20 cellular contexts compared by ENCODE assay signal in genomic region chr15:62447742-62448141, GRCh38. TPM values are rescaled to one million over a fixed set of nuclear protein-coding genes. Genes with fewer than 3 reads are reported as not detected.
DNase-seq lines count a peak whose midpoint lies in the region; ATAC-seq and TF ChIP-seq lines count a peak whose summit lies in the region.
"Had no signal": no experiment of that assay in that cellular context is flagged by ENCODE, and none has a peak within 500 bp of the region (broad histone marks: within the 10 kb centered on the region; RNA-seq: fewer than 3 reads in every experiment).

No MANE protein-coding gene starts in this region.

- TF ChIP-seq CTCF in HEK293 (tag by site-specific recombination; IDR thresholded peaks at IDR 0.05) (no peak), gastroesophageal sphincter (IDR thresholded peaks at IDR 0.05) (no peak), left lung (IDR thresholded peaks at IDR 0.05) (no peak), gastrocnemius medialis (IDR thresholded peaks at IDR 0.05 in 4 of 5, conservative IDR thresholded peaks at IDR 0.05 in 1 of 5) (no peak), coronary artery (IDR thresholded peaks at IDR 0.05) (no peak)

- TF ChIP-seq POLR2A in gastroesophageal sphincter (IDR thresholded peaks at IDR 0.05), result no peak
- no peak for TF ChIP-seq POLR2A in gastrocnemius medialis (IDR thresholded peaks at IDR 0.05)

- TF ChIP-seq EP300 in gastroesophageal sphincter (IDR thresholded peaks at IDR 0.05), result no peak

- WGBS in gastroesophageal sphincter (ENCODE audit: low coverage in 1 of 2), 2 donors, result 60 to 94% methylated on average over 2 to 3 of the region's 7 CpGs

- H3K4me1 ChIP-seq in HEK293 (ENCODE audit: control insufficient read depth, insufficient read depth, low read length) (no peaks in the 10 kb centered on the region), gastroesophageal sphincter (peaks cover 0 to 34% (median 6%) of the 10 kb centered on the region in 3 donors), left lung (peaks cover 0 to 3% of the 10 kb centered on the region in 2 donors), gastrocnemius medialis (peaks cover 34 to 58% of the 10 kb centered on the region in 2 donors)
- H3K4me1 ChIP-seq: A549 had no signal

- no peaks in the 10 kb centered on the region for H3K9me3 ChIP-seq in HEK293 (ENCODE audit: control insufficient read depth, insufficient read depth, low read depth, low read length)
- no peaks in the 10 kb centered on the region for H3K9me3 ChIP-seq in gastroesophageal sphincter
- no peaks in the 10 kb centered on the region for H3K9me3 ChIP-seq in left lung
- no peaks in the 10 kb centered on the region for H3K9me3 ChIP-seq in gastrocnemius medialis
- H3K9me3 ChIP-seq: A549, SJCRH30 had no signal

- no peak overlapping the region for H3K4me3 ChIP-seq in HEK293 (ENCODE audit: low read depth, low read length)
- no peak overlapping the region for H3K4me3 ChIP-seq in gastroesophageal sphincter
- no peak overlapping the region for H3K4me3 ChIP-seq in left lung
- no peak overlapping the region for H3K4me3 ChIP-seq in gastrocnemius medialis
- no peak overlapping the region for H3K4me3 ChIP-seq in coronary artery
- H3K4me3 ChIP-seq: A549, SJCRH30 had no signal

- H3K27ac ChIP-seq in HEK293 (ENCODE audit: extremely low read depth, low read depth, low read length), result no peak overlapping the region
- no peak overlapping the region for H3K27ac ChIP-seq in gastroesophageal sphincter
- no peak overlapping the region for H3K27ac ChIP-seq in left lung
- peak overlapping the region in 1 of 4 donors; percentile 58 for H3K27ac ChIP-seq in gastrocnemius medialis
- no peak overlapping the region for H3K27ac ChIP-seq in coronary artery
- H3K27ac ChIP-seq: A549, SJCRH30 had no signal

- CTCF ChIA-PET in HEK293 (lab: Yijun Ruan, JAX), result interaction anchor here (0.5 kb wide), 1 partner anchor 202 kb away, joined by 3 read pairs; no protein-coding TSS in a partner anchor

- in situ Hi-C loops in gastrocnemius medialis (cut with MboI; ENCODE audit: low sequenced_read_pairs in 4 of 4), result no loop called here

- ATAC-seq in gastroesophageal sphincter (peak; percentile 63), left lung (peak; percentile 43), gastrocnemius medialis (peak; percentile 73 to 85), HG02763 (IDR thresholded peaks at IDR 0.05; ENCODE audit: unreplicated experiment) (no peak)
- ATAC-seq: A549 had no signal

- DNase-seq in left lung (no peak), gastrocnemius medialis (no peak), NCI-H2107 (lab: John Stamatoyannopoulos, UW) (no peak), SIG-M5 (lab: John Stamatoyannopoulos, UW) (no peak), coronary artery (ENCODE audit: low spot score) (no peak)
- DNase-seq: COR-L47; DMS153; HCEC 1CT; KBM-7; MV-4-11; NCI-H1417; NCI-H187 treated with DMSO at 0.1 percent for 48 hours; NCI-H446; NCI-H69; NK-92 treated with Interleukin-12 subunit alpha and Interleukin-12 subunit beta, amount 100 ng/mL, for 24 hours; SJCRH30 had no signal

- H3K36me3 ChIP-seq in HEK293 (ENCODE audit: control insufficient read depth in 2 of 2, insufficient read depth in 1 of 2, low read length in 2 of 2) (no peaks in the 10 kb centered on the region), gastroesophageal sphincter (no peaks in the 10 kb centered on the region), left lung (no peaks in the 10 kb centered on the region), gastrocnemius medialis (no peaks in the 10 kb centered on the region)
- H3K36me3 ChIP-seq: SJCRH30 had no signal

- H3K27me3 ChIP-seq in gastroesophageal sphincter (no peaks in the 10 kb centered on the region), left lung (no peaks in the 10 kb centered on the region), gastrocnemius medialis (no peaks in the 10 kb centered on the region)
- H3K27me3 ChIP-seq: SJCRH30 had no signal

- POLR2A ChIA-PET in HEK293 (lab: Yijun Ruan, JAX), result no interaction called here

- intact Hi-C loops in left lung (cut with DNase I) (no loop called here), gastrocnemius medialis (cut with DNase I; ENCODE audit: low total_unique reads) (no loop called here)

TF ChIP-seq in HEK293, 187 proteins besides CTCF, POLR2A, EP300 and RAD21:
- 0 out of 2 replicates have a peak, but pooled peaks have one; percentile 33 for TF ChIP-seq ZBTB20 (tag by site-specific recombination; IDR thresholded peaks at IDR 0.05)
- no peak for TF ChIP-seq YY2 (tag by site-specific recombination; IDR thresholded peaks at IDR 0.05)
- no peak for TF ChIP-seq ZSCAN30 (tag by site-specific recombination; IDR thresholded peaks at IDR 0.05)

RNA-seq across cellular contexts. Expression of gene TLN2, which starts 57.4 kb away (rescaled TPM):
- total RNA-seq in gastroesophageal sphincter (10 to 100 TPM; 15.3 to 30.3 (median 17.0) TPM), left lung (10 to 100 TPM; 10.8 to 15.2 TPM), gastrocnemius medialis (10 to 100 TPM in 3 of 4 donors, 1 to 10 TPM in 1; 7.4 to 46.0 (median 11.4) TPM)
